Comparison of ENCODE assay signal across 1 cellular context in genomic region chr13:98492335-98493034, GRCh38.
TF ChIP-seq lines count a peak whose summit lies in the region.

No MANE protein-coding gene starts in this region.

TF ChIP-seq in H1, 55 proteins besides CTCF, POLR2A, EP300 and RAD21 (continued from another document):
- TF ChIP-seq ATF3 (IDR thresholded peaks at IDR 0.05; ENCODE audit: insufficient read depth, low read depth, low read length) (no peak), KDM1A (IDR thresholded peaks at IDR 0.05; ENCODE audit: borderline replicate concordance, low read length) (0 out of 2 replicates have a peak, but pooled peaks have one; percentile 27)
